Comparison of ENCODE assay signal across 1 cellular context in the genomic region with DNA sequence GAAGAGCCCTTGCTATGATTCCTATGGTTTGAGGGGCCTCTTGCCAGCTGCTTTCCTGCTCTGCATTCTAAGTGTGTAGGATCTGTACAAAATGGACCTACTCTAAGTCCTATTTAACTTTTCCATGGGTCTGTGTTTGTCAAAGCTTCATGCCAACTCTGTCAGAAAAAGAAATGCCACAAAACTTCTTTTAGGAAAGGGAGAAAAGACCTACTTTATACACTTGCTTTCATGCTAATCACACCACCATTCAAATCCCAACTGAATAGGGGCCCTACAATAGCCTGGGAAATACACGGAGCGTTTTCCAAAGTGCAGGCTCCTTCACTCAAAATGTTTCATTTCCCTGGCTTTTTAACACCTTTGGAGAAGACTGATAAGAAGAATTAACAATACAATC.
TF ChIP-seq lines count a peak whose summit lies in the region.

No MANE protein-coding gene starts in this region.

TF ChIP-seq in HepG2, 621 proteins besides CTCF, POLR2A, EP300 and RAD21:
- TF ChIP-seq CBX5 (CRISPR knock-in tag; IDR thresholded peaks at IDR 0.05; ENCODE audit: borderline replicate concordance), result no peak
- TF ChIP-seq, protein P1, sequence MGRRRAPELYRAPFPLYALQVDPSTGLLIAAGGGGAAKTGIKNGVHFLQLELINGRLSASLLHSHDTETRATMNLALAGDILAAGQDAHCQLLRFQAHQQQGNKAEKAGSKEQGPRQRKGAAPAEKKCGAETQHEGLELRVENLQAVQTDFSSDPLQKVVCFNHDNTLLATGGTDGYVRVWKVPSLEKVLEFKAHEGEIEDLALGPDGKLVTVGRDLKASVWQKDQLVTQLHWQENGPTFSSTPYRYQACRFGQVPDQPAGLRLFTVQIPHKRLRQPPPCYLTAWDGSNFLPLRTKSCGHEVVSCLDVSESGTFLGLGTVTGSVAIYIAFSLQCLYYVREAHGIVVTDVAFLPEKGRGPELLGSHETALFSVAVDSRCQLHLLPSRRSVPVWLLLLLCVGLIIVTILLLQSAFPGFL (CRISPR knock-in tag; IDR thresholded peaks at IDR 0.05), result no peak
- no peak for TF ChIP-seq DR1 (CRISPR knock-in tag; IDR thresholded peaks at IDR 0.05)
- no peak for TF ChIP-seq RARA (CRISPR knock-in tag; IDR thresholded peaks at IDR 0.05)
- TF ChIP-seq TCF7 (IDR thresholded peaks at IDR 0.05; ENCODE audit: low read depth), result no peak
- no peak for TF ChIP-seq RAD51 (IDR thresholded peaks at IDR 0.05; ENCODE audit: borderline replicate concordance)
- no peak for TF ChIP-seq ZFP36L2 (CRISPR knock-in tag; IDR thresholded peaks at IDR 0.05)
- no peak for TF ChIP-seq ELF1 (CRISPR knock-in tag; IDR thresholded peaks at IDR 0.05)
- no peak for TF ChIP-seq ZNF17 (CRISPR knock-in tag; IDR thresholded peaks at IDR 0.05)
- no peak for TF ChIP-seq IKZF4 (CRISPR knock-in tag; IDR thresholded peaks at IDR 0.05; ENCODE audit: borderline replicate concordance, low read depth, not compliant biosample characterization)
- no peak for TF ChIP-seq HOXA3 (CRISPR knock-in tag; IDR thresholded peaks at IDR 0.05)
- TF ChIP-seq, protein P2, sequence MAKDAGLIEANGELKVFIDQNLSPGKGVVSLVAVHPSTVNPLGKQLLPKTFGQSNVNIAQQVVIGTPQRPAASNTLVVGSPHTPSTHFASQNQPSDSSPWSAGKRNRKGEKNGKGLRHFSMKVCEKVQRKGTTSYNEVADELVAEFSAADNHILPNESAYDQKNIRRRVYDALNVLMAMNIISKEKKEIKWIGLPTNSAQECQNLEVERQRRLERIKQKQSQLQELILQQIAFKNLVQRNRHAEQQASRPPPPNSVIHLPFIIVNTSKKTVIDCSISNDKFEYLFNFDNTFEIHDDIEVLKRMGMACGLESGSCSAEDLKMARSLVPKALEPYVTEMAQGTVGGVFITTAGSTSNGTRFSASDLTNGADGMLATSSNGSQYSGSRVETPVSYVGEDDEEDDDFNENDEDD (CRISPR knock-in tag; IDR thresholded peaks at IDR 0.05; ENCODE audit: borderline replicate concordance), result no peak
- TF ChIP-seq FOXC1 (CRISPR knock-in tag; IDR thresholded peaks at IDR 0.05; ENCODE audit: borderline replicate concordance), result no peak
- TF ChIP-seq, protein P3, sequence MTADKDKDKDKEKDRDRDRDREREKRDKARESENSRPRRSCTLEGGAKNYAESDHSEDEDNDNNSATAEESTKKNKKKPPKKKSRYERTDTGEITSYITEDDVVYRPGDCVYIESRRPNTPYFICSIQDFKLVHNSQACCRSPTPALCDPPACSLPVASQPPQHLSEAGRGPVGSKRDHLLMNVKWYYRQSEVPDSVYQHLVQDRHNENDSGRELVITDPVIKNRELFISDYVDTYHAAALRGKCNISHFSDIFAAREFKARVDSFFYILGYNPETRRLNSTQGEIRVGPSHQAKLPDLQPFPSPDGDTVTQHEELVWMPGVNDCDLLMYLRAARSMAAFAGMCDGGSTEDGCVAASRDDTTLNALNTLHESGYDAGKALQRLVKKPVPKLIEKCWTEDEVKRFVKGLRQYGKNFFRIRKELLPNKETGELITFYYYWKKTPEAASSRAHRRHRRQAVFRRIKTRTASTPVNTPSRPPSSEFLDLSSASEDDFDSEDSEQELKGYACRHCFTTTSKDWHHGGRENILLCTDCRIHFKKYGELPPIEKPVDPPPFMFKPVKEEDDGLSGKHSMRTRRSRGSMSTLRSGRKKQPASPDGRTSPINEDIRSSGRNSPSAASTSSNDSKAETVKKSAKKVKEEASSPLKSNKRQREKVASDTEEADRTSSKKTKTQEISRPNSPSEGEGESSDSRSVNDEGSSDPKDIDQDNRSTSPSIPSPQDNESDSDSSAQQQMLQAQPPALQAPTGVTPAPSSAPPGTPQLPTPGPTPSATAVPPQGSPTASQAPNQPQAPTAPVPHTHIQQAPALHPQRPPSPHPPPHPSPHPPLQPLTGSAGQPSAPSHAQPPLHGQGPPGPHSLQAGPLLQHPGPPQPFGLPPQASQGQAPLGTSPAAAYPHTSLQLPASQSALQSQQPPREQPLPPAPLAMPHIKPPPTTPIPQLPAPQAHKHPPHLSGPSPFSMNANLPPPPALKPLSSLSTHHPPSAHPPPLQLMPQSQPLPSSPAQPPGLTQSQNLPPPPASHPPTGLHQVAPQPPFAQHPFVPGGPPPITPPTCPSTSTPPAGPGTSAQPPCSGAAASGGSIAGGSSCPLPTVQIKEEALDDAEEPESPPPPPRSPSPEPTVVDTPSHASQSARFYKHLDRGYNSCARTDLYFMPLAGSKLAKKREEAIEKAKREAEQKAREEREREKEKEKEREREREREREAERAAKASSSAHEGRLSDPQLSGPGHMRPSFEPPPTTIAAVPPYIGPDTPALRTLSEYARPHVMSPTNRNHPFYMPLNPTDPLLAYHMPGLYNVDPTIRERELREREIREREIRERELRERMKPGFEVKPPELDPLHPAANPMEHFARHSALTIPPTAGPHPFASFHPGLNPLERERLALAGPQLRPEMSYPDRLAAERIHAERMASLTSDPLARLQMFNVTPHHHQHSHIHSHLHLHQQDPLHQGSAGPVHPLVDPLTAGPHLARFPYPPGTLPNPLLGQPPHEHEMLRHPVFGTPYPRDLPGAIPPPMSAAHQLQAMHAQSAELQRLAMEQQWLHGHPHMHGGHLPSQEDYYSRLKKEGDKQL (CRISPR knock-in tag; IDR thresholded peaks at IDR 0.05; ENCODE audit: low read depth), result no peak
- TF ChIP-seq ZMYM4 (CRISPR knock-in tag; IDR thresholded peaks at IDR 0.05), result no peak
- no peak for TF ChIP-seq ZNF501 (CRISPR knock-in tag; IDR thresholded peaks at IDR 0.05)
- TF ChIP-seq, protein P4, sequence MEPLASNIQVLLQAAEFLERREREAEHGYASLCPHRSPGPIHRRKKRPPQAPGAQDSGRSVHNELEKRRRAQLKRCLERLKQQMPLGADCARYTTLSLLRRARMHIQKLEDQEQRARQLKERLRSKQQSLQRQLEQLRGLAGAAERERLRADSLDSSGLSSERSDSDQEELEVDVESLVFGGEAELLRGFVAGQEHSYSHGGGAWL (CRISPR knock-in tag; IDR thresholded peaks at IDR 0.05), result no peak
TF ChIP-seq in HepG2: peak in this region for 0.
